ENCODE assay signal across 2 cellular contexts in the genomic region with DNA sequence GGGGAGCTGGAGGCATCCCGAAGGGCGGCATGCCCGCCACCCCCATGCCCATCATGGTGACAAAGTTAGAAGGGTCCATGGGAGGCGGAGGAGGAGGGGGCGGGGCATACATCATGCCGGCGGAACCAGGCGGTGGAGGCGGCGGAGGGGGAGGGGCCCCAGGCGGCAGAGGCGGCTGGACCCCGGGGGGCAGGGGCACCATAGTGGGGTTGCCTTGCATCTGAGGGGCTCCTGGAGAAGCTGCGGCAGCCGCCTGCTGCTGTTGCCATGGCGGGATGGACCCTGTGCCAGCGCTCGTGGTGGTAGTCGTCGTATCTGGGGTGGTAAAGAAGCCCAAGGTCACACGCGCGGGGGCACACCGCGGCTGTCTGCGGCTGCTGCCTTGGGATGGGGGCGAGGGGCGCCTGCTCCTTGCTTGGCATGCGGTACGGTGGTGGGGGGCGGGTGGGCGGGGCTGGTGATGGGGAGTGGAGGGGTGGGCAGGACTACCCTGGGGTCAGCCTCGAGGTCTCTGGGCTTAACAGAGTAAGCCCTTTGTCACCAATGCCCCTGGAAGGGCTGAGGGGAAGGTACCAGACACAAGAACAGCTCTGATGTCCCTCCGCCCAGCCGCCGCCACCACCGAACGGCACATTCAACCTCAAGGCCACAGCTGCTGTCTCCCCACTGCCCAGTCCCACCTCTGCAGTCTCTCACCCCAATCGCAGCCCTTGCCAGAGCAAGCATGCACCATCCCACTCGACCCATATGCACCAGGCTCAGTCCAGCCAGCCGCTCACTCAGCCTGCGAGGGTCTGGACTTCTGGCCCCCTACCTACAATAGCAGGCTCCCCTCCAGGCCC.
TF ChIP-seq lines count a peak whose summit lies in the region.

No MANE protein-coding gene starts in this region.

TF ChIP-seq in SK-N-SH, 30 proteins besides CTCF, POLR2A, EP300 and RAD21 (continued from another document):
- no peak for TF ChIP-seq NRF1 (IDR thresholded peaks at IDR 0.05; ENCODE audit: low read depth, low read length)
- no peak for TF ChIP-seq FOXJ3 (CRISPR knock-in tag; IDR thresholded peaks at IDR 0.05)
- no peak for TF ChIP-seq GABPA (IDR thresholded peaks at IDR 0.05; ENCODE audit: low read depth)
- no peak for TF ChIP-seq TEAD4 (IDR thresholded peaks at IDR 0.05; ENCODE audit: borderline replicate concordance, insufficient read depth)
- no peak for TF ChIP-seq RXRA (IDR thresholded peaks at IDR 0.05; ENCODE audit: borderline replicate concordance, low read depth)
- TF ChIP-seq JUND (IDR thresholded peaks at IDR 0.05): no peak
- no peak for TF ChIP-seq MXI1 (IDR thresholded peaks at IDR 0.05; ENCODE audit: low read depth, low read length)
- no peak for TF ChIP-seq FOXM1 (IDR thresholded peaks at IDR 0.05; ENCODE audit: low read depth)
- TF ChIP-seq YY1 (IDR thresholded peaks at IDR 0.05; ENCODE audit: low read depth): no peak
- TF ChIP-seq, protein P1, sequence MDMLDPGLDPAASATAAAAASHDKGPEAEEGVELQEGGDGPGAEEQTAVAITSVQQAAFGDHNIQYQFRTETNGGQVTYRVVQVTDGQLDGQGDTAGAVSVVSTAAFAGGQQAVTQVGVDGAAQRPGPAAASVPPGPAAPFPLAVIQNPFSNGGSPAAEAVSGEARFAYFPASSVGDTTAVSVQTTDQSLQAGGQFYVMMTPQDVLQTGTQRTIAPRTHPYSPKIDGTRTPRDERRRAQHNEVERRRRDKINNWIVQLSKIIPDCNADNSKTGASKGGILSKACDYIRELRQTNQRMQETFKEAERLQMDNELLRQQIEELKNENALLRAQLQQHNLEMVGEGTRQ (IDR thresholded peaks at IDR 0.05; ENCODE audit: borderline replicate concordance, low read depth, low read length): no peak
- TF ChIP-seq, protein P2, sequence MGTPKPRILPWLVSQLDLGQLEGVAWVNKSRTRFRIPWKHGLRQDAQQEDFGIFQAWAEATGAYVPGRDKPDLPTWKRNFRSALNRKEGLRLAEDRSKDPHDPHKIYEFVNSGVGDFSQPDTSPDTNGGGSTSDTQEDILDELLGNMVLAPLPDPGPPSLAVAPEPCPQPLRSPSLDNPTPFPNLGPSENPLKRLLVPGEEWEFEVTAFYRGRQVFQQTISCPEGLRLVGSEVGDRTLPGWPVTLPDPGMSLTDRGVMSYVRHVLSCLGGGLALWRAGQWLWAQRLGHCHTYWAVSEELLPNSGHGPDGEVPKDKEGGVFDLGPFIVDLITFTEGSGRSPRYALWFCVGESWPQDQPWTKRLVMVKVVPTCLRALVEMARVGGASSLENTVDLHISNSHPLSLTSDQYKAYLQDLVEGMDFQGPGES (IDR thresholded peaks at IDR 0.05; ENCODE audit: low read depth, low read length): no peak
- TF ChIP-seq, protein P3, sequence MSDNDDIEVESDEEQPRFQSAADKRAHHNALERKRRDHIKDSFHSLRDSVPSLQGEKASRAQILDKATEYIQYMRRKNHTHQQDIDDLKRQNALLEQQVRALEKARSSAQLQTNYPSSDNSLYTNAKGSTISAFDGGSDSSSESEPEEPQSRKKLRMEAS (IDR thresholded peaks at IDR 0.05; ENCODE audit: low read depth): no peak
- no peak for TF ChIP-seq MEF2A (IDR thresholded peaks at IDR 0.05; ENCODE audit: borderline replicate concordance, low read depth)
- no peak for TF ChIP-seq EZH2phosphoT487 (IDR thresholded peaks at IDR 0.05; ENCODE audit: borderline replicate concordance, low read depth)
- no peak for TF ChIP-seq TCF12 (IDR thresholded peaks at IDR 0.05)

TF ChIP-seq in SK-N-SH treated with all-trans-retinoic acid at 6 μM for 48 hours, 23 proteins besides CTCF, POLR2A, EP300 and RAD21 (continued from another document):
- TF ChIP-seq POU6F1 (CRISPR knock-in tag; IDR thresholded peaks at IDR 0.05; ENCODE audit: borderline replicate concordance, low read depth) (no peak), BACH2 (CRISPR knock-in tag; IDR thresholded peaks at IDR 0.05; ENCODE audit: borderline replicate concordance) (no peak), ZNF565 (CRISPR knock-in tag; conservative IDR thresholded peaks at IDR 0.05; ENCODE audit: low read depth) (no peak), ZNF70 (CRISPR knock-in tag; IDR thresholded peaks at IDR 0.05) (no peak), CSRNP3 (CRISPR knock-in tag; IDR thresholded peaks at IDR 0.05) (no peak), ISL1 (CRISPR knock-in tag; IDR thresholded peaks at IDR 0.05) (no peak), GLIS3 (CRISPR knock-in tag; IDR thresholded peaks at IDR 0.05) (no peak), TOX (CRISPR knock-in tag; IDR thresholded peaks at IDR 0.05; ENCODE audit: borderline replicate concordance) (no peak), ZC3H10 (CRISPR knock-in tag; IDR thresholded peaks at IDR 0.05) (no peak)
- TF ChIP-seq, protein P4, sequence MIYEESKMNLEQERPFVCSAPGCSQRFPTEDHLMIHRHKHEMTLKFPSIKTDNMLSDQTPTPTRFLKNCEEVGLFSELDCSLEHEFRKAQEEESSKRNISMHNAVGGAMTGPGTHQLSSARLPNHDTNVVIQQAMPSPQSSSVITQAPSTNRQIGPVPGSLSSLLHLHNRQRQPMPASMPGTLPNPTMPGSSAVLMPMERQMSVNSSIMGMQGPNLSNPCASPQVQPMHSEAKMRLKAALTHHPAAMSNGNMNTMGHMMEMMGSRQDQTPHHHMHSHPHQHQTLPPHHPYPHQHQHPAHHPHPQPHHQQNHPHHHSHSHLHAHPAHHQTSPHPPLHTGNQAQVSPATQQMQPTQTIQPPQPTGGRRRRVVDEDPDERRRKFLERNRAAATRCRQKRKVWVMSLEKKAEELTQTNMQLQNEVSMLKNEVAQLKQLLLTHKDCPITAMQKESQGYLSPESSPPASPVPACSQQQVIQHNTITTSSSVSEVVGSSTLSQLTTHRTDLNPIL (CRISPR knock-in tag; IDR thresholded peaks at IDR 0.05; ENCODE audit: low read depth): no peak
